In the genomic region with DNA sequence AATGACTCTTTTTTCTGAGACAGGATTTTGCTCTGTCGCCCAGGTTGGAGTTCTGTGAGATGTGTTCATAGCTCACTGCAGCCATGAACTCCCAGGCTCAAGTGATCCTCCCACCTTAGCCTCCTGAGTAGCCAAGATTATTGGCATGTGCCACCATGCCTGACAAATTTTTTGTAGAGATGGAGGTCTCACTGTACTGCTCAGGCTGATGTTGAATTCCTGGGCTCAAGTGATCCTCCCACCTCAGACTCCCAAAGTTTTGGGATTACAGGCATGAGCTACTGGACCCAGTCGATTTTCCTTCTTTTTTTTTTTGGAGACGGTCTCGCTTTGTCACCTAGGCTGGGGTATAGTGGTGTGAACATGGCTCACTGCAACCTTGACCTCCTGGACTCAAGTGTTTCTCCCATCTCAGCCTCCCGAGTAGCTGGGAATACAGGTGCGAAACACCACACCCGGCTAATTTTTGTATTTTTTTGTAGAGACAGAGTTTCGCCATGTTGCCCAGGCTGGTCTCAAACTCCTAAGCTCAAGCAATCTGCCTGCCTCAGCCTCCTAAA, we compare ENCODE assay signal across 8 cellular contexts. TPM values are rescaled to one million over a fixed set of nuclear protein-coding genes. Genes with fewer than 3 reads are reported as not detected.
DNase-seq lines count a peak whose midpoint lies in the region; ATAC-seq, FAIRE-seq and TF ChIP-seq lines count a peak whose summit lies in the region.

No MANE protein-coding gene starts in this region.

- no peaks in the 10 kb centered on the region for H3K36me3 ChIP-seq in KMS-11 (ENCODE audit: insufficient read depth)
- H3K36me3 ChIP-seq in keratinocyte (ENCODE audit: control insufficient read depth in 2 of 2, extremely low read depth in 1 of 2, insufficient read depth in 2 of 2, low read length in 2 of 2), result peaks cover 12 to 56% of the 10 kb centered on the region in 2 experiments
- no peaks in the 10 kb centered on the region for H3K36me3 ChIP-seq in ovary

- no peaks in the 10 kb centered on the region for H3K27me3 Mint-ChIP-seq in activated T-helper 2 cell treated with anti-CD3 and anti-CD28 coated beads, Interferon-gamma antibody, Interleukin-2, Interleukin-4, amounts not matched to agents 10 μg/mL and 5 μg/mL and 100 μg/mL, durations not matched to agents 14 hours and 24 hours and 36 hours (ENCODE audit: low read depth)
- H3K27me3 Mint-ChIP-seq in stimulated activated naive CD8-positive, alpha-beta T cell treated with anti-CD3 and anti-CD28 coated beads, Interleukin-15, amount 100 ng/mL, for 72 hours, result no peaks in the 10 kb centered on the region
- no peaks in the 10 kb centered on the region for H3K27me3 Mint-ChIP-seq in stimulated activated naive B cell treated with anti-CD40 and anti-IgM and Interleukin-4, amounts not matched to agents 10 μg/mL and 1 μg/mL and 100 μg/mL, for 72 hours

- H3K36me3 Mint-ChIP-seq in activated T-helper 2 cell treated with anti-CD3 and anti-CD28 coated beads, Interferon-gamma antibody, Interleukin-2, Interleukin-4, amounts not matched to agents 10 μg/mL and 5 μg/mL and 100 μg/mL, durations not matched to agents 14 hours and 24 hours and 36 hours (ENCODE audit: low read depth), result peaks cover 82% of the 10 kb centered on the region
- H3K36me3 Mint-ChIP-seq in stimulated activated naive B cell treated with anti-CD40 and anti-IgM and Interleukin-4, amounts not matched to agents 10 μg/mL and 1 μg/mL and 100 μg/mL, for 72 hours, result peaks cover 44 to 58% of the 10 kb centered on the region in 2 donors

- H3K79me2 ChIP-seq in KMS-11 (ENCODE audit: insufficient read depth, low read depth) (peaks cover 61% of the 10 kb centered on the region; the same call in 1 of the 2 replicates), keratinocyte (ENCODE audit: control insufficient read depth, insufficient read depth, low read length) (peaks cover 91% of the 10 kb centered on the region)

- WGBS in ovary, 3 donors, result 89 to 94% (median 92%) methylated on average over 8 of the region's 8 CpGs

- no peak for TF ChIP-seq EP300 in ovary (IDR thresholded peaks at IDR 0.05)

- H3K4me3 Mint-ChIP-seq in activated T-helper 2 cell treated with anti-CD3 and anti-CD28 coated beads, Interferon-gamma antibody, Interleukin-2, Interleukin-4, amounts not matched to agents 10 μg/mL and 5 μg/mL and 100 μg/mL, durations not matched to agents 14 hours and 24 hours and 36 hours (ENCODE audit: low read depth), result peak overlapping the region; percentile 1
- no peak overlapping the region for H3K4me3 Mint-ChIP-seq in stimulated activated naive CD8-positive, alpha-beta T cell treated with anti-CD3 and anti-CD28 coated beads, Interleukin-15, amount 100 ng/mL, for 72 hours
- H3K4me3 Mint-ChIP-seq in stimulated activated naive B cell treated with anti-CD40 and anti-IgM and Interleukin-4, amounts not matched to agents 10 μg/mL and 1 μg/mL and 100 μg/mL, for 72 hours, result no peak overlapping the region

- H3K4me1 Mint-ChIP-seq in activated T-helper 2 cell treated with anti-CD3 and anti-CD28 coated beads, Interferon-gamma antibody, Interleukin-2, Interleukin-4, amounts not matched to agents 10 μg/mL and 5 μg/mL and 100 μg/mL, durations not matched to agents 14 hours and 24 hours and 36 hours (ENCODE audit: low read depth), result peaks cover 61% of the 10 kb centered on the region
- peaks cover 88% of the 10 kb centered on the region for H3K4me1 Mint-ChIP-seq in stimulated activated naive CD8-positive, alpha-beta T cell treated with anti-CD3 and anti-CD28 coated beads, Interleukin-15, amount 100 ng/mL, for 72 hours
- H3K4me1 Mint-ChIP-seq in stimulated activated naive B cell treated with anti-CD40 and anti-IgM and Interleukin-4, amounts not matched to agents 10 μg/mL and 1 μg/mL and 100 μg/mL, for 72 hours, result peaks cover 54 to 84% of the 10 kb centered on the region in 2 donors

- H3K27ac Mint-ChIP-seq in activated T-helper 2 cell treated with anti-CD3 and anti-CD28 coated beads, Interferon-gamma antibody, Interleukin-2, Interleukin-4, amounts not matched to agents 10 μg/mL and 5 μg/mL and 100 μg/mL, durations not matched to agents 14 hours and 24 hours and 36 hours, result peak overlapping the region; percentile 81
- peak overlapping the region; percentile 23 to 54 for H3K27ac Mint-ChIP-seq in stimulated activated naive CD8-positive, alpha-beta T cell treated with anti-CD3 and anti-CD28 coated beads, Interleukin-15, amount 100 ng/mL, for 72 hours
- H3K27ac Mint-ChIP-seq in stimulated activated naive B cell treated with anti-CD40 and anti-IgM and Interleukin-4, amounts not matched to agents 10 μg/mL and 1 μg/mL and 100 μg/mL, for 72 hours, result no peak overlapping the region

- H2AFZ ChIP-seq in KMS-11 (ENCODE audit: low read depth) (no peak overlapping the region; the same call in 1 of the 2 replicates), keratinocyte (ENCODE audit: control insufficient read depth, low read length) (no peak overlapping the region)

- H4K20me1 ChIP-seq in KMS-11 (ENCODE audit: insufficient read depth), result no peaks in the 10 kb centered on the region
- no peaks in the 10 kb centered on the region for H4K20me1 ChIP-seq in keratinocyte (ENCODE audit: control insufficient read depth, extremely low read depth, insufficient read depth, low read length)

- no peak for FAIRE-seq in keratinocyte (lab: Jason Lieb, UNC)

- peak overlapping the region; percentile 33; the same call in 1 of the 2 replicates for H3K9ac ChIP-seq in KMS-11
- H3K9ac ChIP-seq in keratinocyte (ENCODE audit: control insufficient read depth, extremely low read depth, insufficient read depth, low read length), result peak overlapping the region; percentile 38

- no peak for TF ChIP-seq POLR2A in ovary (IDR thresholded peaks at IDR 0.05)

- no peak for ATAC-seq in stimulated activated naive CD8-positive, alpha-beta T cell treated with anti-CD3 and anti-CD28 coated beads, Interleukin-15, amount 100 ng/mL, for 72 hours
- ATAC-seq in stimulated activated naive B cell treated with anti-CD40 and anti-IgM and Interleukin-4, amounts not matched to agents 10 μg/mL and 1 μg/mL and 100 μg/mL, for 72 hours (replicated peaks), result no peak
- no peak for ATAC-seq in HG03108 (IDR thresholded peaks at IDR 0.05; ENCODE audit: unreplicated experiment)

- intact Hi-C loops in activated T-helper 2 cell treated with anti-CD3 and anti-CD28 coated beads, Interferon-gamma antibody, Interleukin-2, Interleukin-4, amounts not matched to agents 10 μg/mL and 5 μg/mL and 100 μg/mL, durations not matched to agents 14 hours and 24 hours and 36 hours (cut with micrococcal nuclease), result no loop called here
- intact Hi-C loops in ovary (cut with DNase I), result no loop called here

- DNase-seq in activated T-helper 2 cell treated with anti-CD3 and anti-CD28 coated beads, Interferon-gamma antibody, Interleukin-2, Interleukin-4, amounts not matched to agents 10 μg/mL and 5 μg/mL and 100 μg/mL, durations not matched to agents 14 hours and 24 hours and 36 hours (ENCODE audit: low spot score), result no peak
- DNase-seq in keratinocyte (ENCODE audit: low read depth, low spot score), result no peak
- DNase-seq in stimulated activated naive CD8-positive, alpha-beta T cell treated with anti-CD3 and anti-CD28 coated beads, Interleukin-15, amount 100 ng/mL, for 72 hours, result no peak
- DNase-seq in stimulated activated naive B cell treated with anti-CD40 and anti-IgM and Interleukin-4, amounts not matched to agents 10 μg/mL and 1 μg/mL and 100 μg/mL, for 72 hours, result no peak
- DNase-seq in GM19240 (ENCODE audit: insufficient read length, low spot score), result no peak
- no peak for DNase-seq in ovary

- H3K4me1 ChIP-seq in KMS-11 (ENCODE audit: low read depth, poor library complexity, severe bottlenecking) (peaks cover 96% of the 10 kb centered on the region), keratinocyte (ENCODE audit: control insufficient read depth, extremely low read depth, insufficient read depth, low read length) (peaks cover 43% of the 10 kb centered on the region), ovary (ENCODE audit: insufficient read depth) (peaks cover 13% of the 10 kb centered on the region)

- H3K27ac ChIP-seq in KMS-11 (peak overlapping the region; percentile 74), keratinocyte (ENCODE audit: control insufficient read depth, insufficient read depth, low read length) (peak overlapping the region; percentile 70), ovary (no peak overlapping the region)

- H3K9me3 Mint-ChIP-seq in activated T-helper 2 cell treated with anti-CD3 and anti-CD28 coated beads, Interferon-gamma antibody, Interleukin-2, Interleukin-4, amounts not matched to agents 10 μg/mL and 5 μg/mL and 100 μg/mL, durations not matched to agents 14 hours and 24 hours and 36 hours, result no peaks in the 10 kb centered on the region
- no peaks in the 10 kb centered on the region for H3K9me3 Mint-ChIP-seq in stimulated activated naive CD8-positive, alpha-beta T cell treated with anti-CD3 and anti-CD28 coated beads, Interleukin-15, amount 100 ng/mL, for 72 hours
- H3K9me3 Mint-ChIP-seq in stimulated activated naive B cell treated with anti-CD40 and anti-IgM and Interleukin-4, amounts not matched to agents 10 μg/mL and 1 μg/mL and 100 μg/mL, for 72 hours, result no peaks in the 10 kb centered on the region

- H3K9me3 ChIP-seq in keratinocyte (ENCODE audit: control insufficient read depth, low read depth, low read length) (no peaks in the 10 kb centered on the region), ovary (no peaks in the 10 kb centered on the region)

- peak overlapping the region; percentile 92 for H3K4me2 ChIP-seq in KMS-11
- peak overlapping the region; percentile 27 for H3K4me2 ChIP-seq in keratinocyte (ENCODE audit: control insufficient read depth, extremely low read depth, insufficient read depth, low read depth, low read length)

- H3K4me3 ChIP-seq in KMS-11 (IDR thresholded peaks at IDR 0.05; ENCODE audit: insufficient read depth, low read depth, low read length), result no peak overlapping the region
- no peak overlapping the region for H3K4me3 ChIP-seq in keratinocyte (ENCODE audit: control insufficient read depth in 2 of 3, extremely low read depth in 1 of 3, insufficient read depth in 2 of 3, low read depth in 1 of 3, low read length in 3 of 3)
- H3K4me3 ChIP-seq in ovary, result no peak overlapping the region

- dilution Hi-C loops in keratinocyte (cut with MboI; ENCODE audit: extremely low pct_ligation_motif_present, low sequenced_read_pairs), result no loop called here

- TF ChIP-seq CTCF in KMS-11 (conservative IDR thresholded peaks at IDR 0.05; ENCODE audit: low read depth, low read length) (no peak), keratinocyte (optimal IDR thresholded peaks at IDR 0.05 in 1 of 3, IDR thresholded peaks at IDR 0.05 in 1 of 3, conservative IDR thresholded peaks at IDR 0.05 in 1 of 3; ENCODE audit: extremely low read depth in 1 of 3, insufficient read depth in 2 of 3, low read length in 3 of 3) (no peak), ovary (IDR thresholded peaks at IDR 0.05) (no peak)

- H3K27me3 ChIP-seq in KMS-11 (ENCODE audit: insufficient read depth, low read depth) (no peaks in the 10 kb centered on the region), keratinocyte (ENCODE audit: control insufficient read depth, extremely low read depth, insufficient read depth, low read length) (no peaks in the 10 kb centered on the region), ovary (no peaks in the 10 kb centered on the region)

- H3K9me1 ChIP-seq in keratinocyte (ENCODE audit: control insufficient read depth, extremely low read depth, insufficient read depth, low read length), result peaks cover 2% of the 10 kb centered on the region

RNA-seq across cellular contexts. Expression of a gene that starts 24.3 kb away (rescaled TPM):
- 313 and 326 TPM in 2 replicates for total RNA-seq in activated T-helper 2 cell treated with anti-CD3 and anti-CD28 coated beads, Interferon-gamma antibody, Interleukin-2, Interleukin-4, amounts not matched to agents 10 μg/mL and 5 μg/mL and 100 μg/mL, durations not matched to agents 14 hours and 24 hours and 36 hours
- polyA plus RNA-seq in keratinocyte (90.0 to 142 TPM (median 109 TPM) in 3 replicates), ovary (10 to 100 TPM; 31.6 to 35.6 TPM)
- polyA plus RNA-seq in keratinocyte (2011; ENCODE audit: low read depth), result 197 TPM
- polyA plus RNA-seq in keratinocyte (2011; cell fraction: cytosol; rRNA removed), result 118 and 127 TPM in 2 replicates
- 135 and 145 TPM in 2 replicates for polyA plus RNA-seq in keratinocyte (2011; cell fraction: nucleus; rRNA removed)
- 123 and 151 TPM in 2 replicates for polyA plus RNA-seq in keratinocyte (2012; ENCODE audit: low replicate concordance)
- polyA minus RNA-seq in keratinocyte, result 66.2 to 107 TPM (median 79.9 TPM) in 3 replicates
- 90.0 TPM for polyA minus RNA-seq in keratinocyte (2011; cell fraction: cytosol; rRNA and poly(A)+ RNA removed)
- polyA minus RNA-seq in keratinocyte (2011; cell fraction: nucleus; rRNA and poly(A)+ RNA removed), result 68.3 and 89.0 TPM in 2 replicates
- 10 to 100 TPM; 21.7 to 65.1 (median 40.4) TPM for total RNA-seq in ovary

RNA-seq across cellular contexts. Expression of a gene that starts 40.8 kb away (rescaled TPM):
- total RNA-seq in activated T-helper 2 cell treated with anti-CD3 and anti-CD28 coated beads, Interferon-gamma antibody, Interleukin-2, Interleukin-4, amounts not matched to agents 10 μg/mL and 5 μg/mL and 100 μg/mL, durations not matched to agents 14 hours and 24 hours and 36 hours, result 82.8 and 83.0 TPM in 2 replicates
- polyA plus RNA-seq in keratinocyte (7.1 to 32.5 TPM (median 31.5 TPM) in 3 replicates), ovary (1 to 10 TPM in 1 of 2 donors, under 1 TPM in 1; 0.91 to 5.2 TPM)
- 1.6 TPM for polyA plus RNA-seq in keratinocyte (2011; ENCODE audit: low read depth)
- polyA plus RNA-seq in keratinocyte (2011; cell fraction: cytosol; rRNA removed), result 10.2 and 15.7 TPM in 2 replicates
- polyA plus RNA-seq in keratinocyte (2011; cell fraction: nucleus; rRNA removed), result 12.1 and 13.8 TPM in 2 replicates
- polyA plus RNA-seq in keratinocyte (2012; ENCODE audit: low replicate concordance), result 1.7 and 36.0 TPM in 2 replicates
- polyA minus RNA-seq in keratinocyte, result 6.0 to 27.2 TPM (median 17.3 TPM) in 3 replicates
- polyA minus RNA-seq in keratinocyte (2011; cell fraction: cytosol; rRNA and poly(A)+ RNA removed), result 8.2 TPM
- polyA minus RNA-seq in keratinocyte (2011; cell fraction: nucleus; rRNA and poly(A)+ RNA removed), result 5.5 and 10.5 TPM in 2 replicates
- total RNA-seq in ovary, result 1 to 10 TPM in 2 of 7 donors, under 1 TPM in 5; 0.10 to 1.6 (median 0.47) TPM

Comparison
In these comparisons a context has a peak if more than half of its experiments do, and no peak if none do; other contexts are left out.
1. H3K27ac ChIP-seq: peak in KMS-11 (single experiment) and keratinocyte (single experiment); none in ovary (0 of 2).
2. RNA of a gene that starts 40.8 kb away (total RNA-seq): 82.8 to 83.0 TPM in activated T-helper 2 cell treated with anti-CD3 and anti-CD28 coated beads, Interferon-gamma antibody, Interleukin-2, Interleukin-4, amounts not matched to agents 10 μg/mL and 5 μg/mL and 100 μg/mL, durations not matched to agents 14 hours and 24 hours and 36 hours; 0.10 to 1.6 TPM in ovary; every median in the first group is over 10 times any median in the second.